1 cellular context compared by ENCODE assay signal in genomic region chr2:20191714-20192569, GRCh38.
TF ChIP-seq lines count a peak whose summit lies in the region.

No MANE protein-coding gene starts in this region.

TF ChIP-seq in HepG2, 621 proteins besides CTCF, POLR2A, EP300 and RAD21 (continued from another document and continues in another):
- no peak for TF ChIP-seq ZUFSP (CRISPR knock-in tag; IDR thresholded peaks at IDR 0.05; ENCODE audit: borderline replicate concordance)
- TF ChIP-seq ZKSCAN8 (CRISPR knock-in tag; IDR thresholded peaks at IDR 0.05; ENCODE audit: borderline replicate concordance): no peak
- no peak for TF ChIP-seq ZNF160 (CRISPR knock-in tag; IDR thresholded peaks at IDR 0.05)
- TF ChIP-seq MLX (CRISPR knock-in tag; IDR thresholded peaks at IDR 0.05): no peak
- no peak for TF ChIP-seq KAT2B (IDR thresholded peaks at IDR 0.05; ENCODE audit: borderline replicate concordance, low read depth, low read length)
- no peak for TF ChIP-seq HDAC1 (CRISPR knock-in tag; IDR thresholded peaks at IDR 0.05)
- TF ChIP-seq CENPBD1 (CRISPR knock-in tag; IDR thresholded peaks at IDR 0.05; ENCODE audit: borderline replicate concordance, low read depth): no peak
- TF ChIP-seq ZNF530 (CRISPR knock-in tag; IDR thresholded peaks at IDR 0.05; ENCODE audit: low read depth): no peak
- peak; percentile 65; the same call in 1 of the 2 replicates for TF ChIP-seq ZNF616 (CRISPR knock-in tag; IDR thresholded peaks at IDR 0.05; ENCODE audit: low read depth)
- no peak for TF ChIP-seq NBN (conservative IDR thresholded peaks at IDR 0.05)
- TF ChIP-seq SOX5 (CRISPR knock-in tag; IDR thresholded peaks at IDR 0.05; ENCODE audit: borderline replicate concordance): no peak
- TF ChIP-seq MBD4 (IDR thresholded peaks at IDR 0.05; ENCODE audit: borderline replicate concordance, low read length): no peak
- no peak for TF ChIP-seq ZNF652 (CRISPR knock-in tag; IDR thresholded peaks at IDR 0.05; ENCODE audit: borderline replicate concordance, low read depth)
- no peak for TF ChIP-seq CERS6 (CRISPR knock-in tag; IDR thresholded peaks at IDR 0.05)
- no peak for TF ChIP-seq MATR3 (CRISPR knock-in tag; IDR thresholded peaks at IDR 0.05)
- 0 out of 2 replicates have a peak, but pooled peaks have one; percentile 25 for TF ChIP-seq IRF9 (CRISPR knock-in tag; IDR thresholded peaks at IDR 0.05; ENCODE audit: borderline replicate concordance)
- TF ChIP-seq ZNF670 (CRISPR knock-in tag; IDR thresholded peaks at IDR 0.05; ENCODE audit: borderline replicate concordance): no peak
- TF ChIP-seq DR1 (CRISPR knock-in tag; IDR thresholded peaks at IDR 0.05): no peak
- no peak for TF ChIP-seq RFXANK (CRISPR knock-in tag; IDR thresholded peaks at IDR 0.05)
- TF ChIP-seq POLR2AphosphoS5 (IDR thresholded peaks at IDR 0.05; ENCODE audit: low read depth, low read length): no peak
- TF ChIP-seq ZNF138 (CRISPR knock-in tag; IDR thresholded peaks at IDR 0.05; ENCODE audit: low read depth): no peak
- TF ChIP-seq ZBTB10 (CRISPR knock-in tag; IDR thresholded peaks at IDR 0.05; ENCODE audit: borderline replicate concordance): no peak
- TF ChIP-seq ZSCAN20 (CRISPR knock-in tag; IDR thresholded peaks at IDR 0.05; ENCODE audit: borderline replicate concordance): no peak
- TF ChIP-seq ZNF24 (IDR thresholded peaks at IDR 0.05): no peak
- no peak for TF ChIP-seq DMAP1 (CRISPR knock-in tag; IDR thresholded peaks at IDR 0.05)
- no peak for TF ChIP-seq ZFP36 (IDR thresholded peaks at IDR 0.05; ENCODE audit: borderline replicate concordance, low read depth, low read length, partially characterized antibody)
- peak; percentile 33; the same call in 1 of the 2 replicates for TF ChIP-seq ZBTB38 (CRISPR knock-in tag; IDR thresholded peaks at IDR 0.05)
- no peak for TF ChIP-seq MAFF (IDR thresholded peaks at IDR 0.05; ENCODE audit: low read depth, low read length)
- no peak for TF ChIP-seq SNAPC2 (CRISPR knock-in tag; IDR thresholded peaks at IDR 0.05)
- no peak for TF ChIP-seq NONO (IDR thresholded peaks at IDR 0.05)
- no peak for TF ChIP-seq NONO (CRISPR knock-in tag; conservative IDR thresholded peaks at IDR 0.05)
- no peak for TF ChIP-seq ZSCAN5A (CRISPR knock-in tag; IDR thresholded peaks at IDR 0.05; ENCODE audit: borderline replicate concordance)
- no peak for TF ChIP-seq REXO4 (CRISPR knock-in tag; IDR thresholded peaks at IDR 0.05; ENCODE audit: borderline replicate concordance)
- no peak for TF ChIP-seq RXRB (CRISPR knock-in tag; IDR thresholded peaks at IDR 0.05; ENCODE audit: borderline replicate concordance)
- no peak for TF ChIP-seq NR2F2 (IDR thresholded peaks at IDR 0.05; ENCODE audit: borderline replicate concordance, low read depth)
- TF ChIP-seq KLF16 (CRISPR knock-in tag; IDR thresholded peaks at IDR 0.05): no peak
- no peak for TF ChIP-seq THYN1 (CRISPR knock-in tag; IDR thresholded peaks at IDR 0.05; ENCODE audit: borderline replicate concordance, low read depth)
- no peak for TF ChIP-seq CC2D1A (CRISPR knock-in tag; IDR thresholded peaks at IDR 0.05)
- TF ChIP-seq ZNF777 (CRISPR knock-in tag; IDR thresholded peaks at IDR 0.05): no peak
- TF ChIP-seq ZFP41 (CRISPR knock-in tag; IDR thresholded peaks at IDR 0.05; ENCODE audit: borderline replicate concordance): no peak
- no peak for TF ChIP-seq ZNF788 (CRISPR knock-in tag; IDR thresholded peaks at IDR 0.05; ENCODE audit: borderline replicate concordance)
- no peak for TF ChIP-seq ZNF549 (CRISPR knock-in tag; IDR thresholded peaks at IDR 0.05)
- TF ChIP-seq KDM6A (CRISPR knock-in tag; IDR thresholded peaks at IDR 0.05; ENCODE audit: low read depth): no peak
- TF ChIP-seq ZBTB21 (CRISPR knock-in tag; IDR thresholded peaks at IDR 0.05): no peak
- TF ChIP-seq IRF1 (CRISPR knock-in tag; IDR thresholded peaks at IDR 0.05; ENCODE audit: low read depth): no peak
- TF ChIP-seq ZBTB26 (CRISPR knock-in tag; IDR thresholded peaks at IDR 0.05; ENCODE audit: borderline replicate concordance): no peak
- no peak for TF ChIP-seq PAXIP1 (CRISPR knock-in tag; conservative IDR thresholded peaks at IDR 0.05)
- TF ChIP-seq FOXK1 (CRISPR knock-in tag; IDR thresholded peaks at IDR 0.05; ENCODE audit: borderline replicate concordance, low read depth): no peak
- TF ChIP-seq MXD1 (CRISPR knock-in tag; IDR thresholded peaks at IDR 0.05): no peak
- TF ChIP-seq GLI4 (CRISPR knock-in tag; IDR thresholded peaks at IDR 0.05; ENCODE audit: borderline replicate concordance): 0 out of 2 replicates have a peak, but pooled peaks have one; percentile 48
- TF ChIP-seq ZNF260 (CRISPR knock-in tag; IDR thresholded peaks at IDR 0.05; ENCODE audit: borderline replicate concordance, low read depth): no peak
- peak; percentile 43; the same call in 1 of the 2 replicates for TF ChIP-seq HNF4A (CRISPR knock-in tag; IDR thresholded peaks at IDR 0.05)
- no peak for TF ChIP-seq HMG20A (CRISPR knock-in tag; IDR thresholded peaks at IDR 0.05; ENCODE audit: borderline replicate concordance)
- no peak for TF ChIP-seq E2F2 (CRISPR knock-in tag; IDR thresholded peaks at IDR 0.05; ENCODE audit: borderline replicate concordance)
- TF ChIP-seq NAIF1 (CRISPR knock-in tag; IDR thresholded peaks at IDR 0.05; ENCODE audit: borderline replicate concordance): no peak
- no peak for TF ChIP-seq TSC22D2 (CRISPR knock-in tag; IDR thresholded peaks at IDR 0.05; ENCODE audit: borderline replicate concordance)
